ENCODE assay signal across 12 cellular contexts in the genomic region with DNA sequence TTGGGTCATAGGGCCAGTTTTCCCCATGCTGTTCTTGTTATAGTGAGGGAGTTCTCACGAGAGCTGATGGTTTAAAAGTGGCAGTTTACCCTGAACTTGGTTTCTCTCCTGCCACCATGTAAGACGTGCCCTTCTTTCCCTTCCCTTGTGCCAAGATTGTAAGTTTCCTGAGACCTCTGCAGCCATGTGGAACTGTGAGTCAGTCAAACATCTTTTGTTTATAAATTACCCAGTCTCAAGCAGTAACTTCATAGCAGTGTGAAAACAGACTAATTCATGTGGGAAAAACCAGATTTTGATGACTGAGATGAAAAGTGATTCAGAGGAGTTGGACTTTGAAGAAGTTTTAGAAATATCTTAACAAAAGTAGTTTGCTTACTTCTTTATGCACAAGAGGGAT.
DNase-seq lines count a peak whose midpoint lies in the region; TF ChIP-seq lines count a peak whose summit lies in the region.
"Had no signal": no experiment of that assay in that cellular context is flagged by ENCODE, and none has a peak within 500 bp of the region (broad histone marks: within the 10 kb centered on the region; RNA-seq: fewer than 3 reads in every experiment).

No MANE protein-coding gene starts in this region.

- H3K9me3 ChIP-seq in sigmoid colon, result no peaks in the 10 kb centered on the region
- no peaks in the 10 kb centered on the region for H3K9me3 ChIP-seq in adrenal gland (replicated peaks in 1 of 3)
- H3K9me3 ChIP-seq: right lobe of liver had no signal

- H3K4me1 ChIP-seq in sigmoid colon, result peaks cover 8 to 79% (median 71%) of the 10 kb centered on the region in 4 donors
- H3K4me1 ChIP-seq in adrenal gland (replicated peaks in 1 of 2), result peaks cover 33 to 45% of the 10 kb centered on the region in 2 donors

- WGBS in sigmoid colon, 2 donors, result 88 to 89% methylated on average over 2 of the region's 2 CpGs
- WGBS in adrenal gland, 4 donors, result 90 to 100% (median 93%) methylated on average over 2 of the region's 2 CpGs

- TF ChIP-seq EP300 in sigmoid colon (IDR thresholded peaks at IDR 0.05), result no peak

- DNase-seq in EL (peak; percentile 34), amniotic epithelial cell (ENCODE audit: low read depth) (peak; percentile 57), fibroblast of peridontal ligament (ENCODE audit: extremely low read depth) (peak; percentile 66), sigmoid colon (no peak), adrenal gland (no peak), NCI-H1048 (lab: John Stamatoyannopoulos, UW) (no peak), GM13977 (ENCODE audit: low spot score) (no peak), NCI-H446 treated with DMSO at 0.1 percent for 48 hours (lab: John Stamatoyannopoulos, UW) (no peak)
- DNase-seq: NCI-H1105, NCI-H69, right lobe of liver had no signal

- no peaks in the 10 kb centered on the region for H3K27me3 ChIP-seq in sigmoid colon
- no peaks in the 10 kb centered on the region for H3K27me3 ChIP-seq in adrenal gland
- H3K27me3 ChIP-seq: right lobe of liver had no signal

- H3K27ac ChIP-seq in sigmoid colon, result peak overlapping the region; percentile 80 to 96 (median 91)
- H3K27ac ChIP-seq in adrenal gland, result peak overlapping the region in 2 of 5 donors; percentile 93 to 97
- H3K27ac ChIP-seq: C4-2B had no signal

- in situ Hi-C loops in GM13977 (cut with MboI; ENCODE audit: low pct_unique_long_range_greater_than_20kb, low sequenced_read_pairs, unreplicated experiment), result no loop called here

- no peak for TF ChIP-seq POLR2A in sigmoid colon (IDR thresholded peaks at IDR 0.05)
- TF ChIP-seq POLR2A in adrenal gland (IDR thresholded peaks at IDR 0.05), result no peak

- no peaks in the 10 kb centered on the region for H3K36me3 ChIP-seq in sigmoid colon
- no peaks in the 10 kb centered on the region for H3K36me3 ChIP-seq in adrenal gland (replicated peaks in 1 of 2)
- H3K36me3 ChIP-seq: right lobe of liver had no signal

- TF ChIP-seq CTCF in sigmoid colon (IDR thresholded peaks at IDR 0.05) (no peak), adrenal gland (IDR thresholded peaks at IDR 0.05) (no peak), GM13977 (IDR thresholded peaks at IDR 0.05; ENCODE audit: extremely low read depth, insufficient read depth, missing control alignments) (no peak)

- H3K4me3 ChIP-seq in sigmoid colon, result no peak overlapping the region
- no peak overlapping the region for H3K4me3 ChIP-seq in adrenal gland
- H3K4me3 ChIP-seq: right lobe of liver had no signal

- intact Hi-C loops in sigmoid colon (cut with DNase I) (no loop called here), adrenal gland (cut with DNase I) (no loop called here)

Comparison
In these comparisons a context has a peak if more than half of its experiments do, and no peak if none do; other contexts are left out.
1. DNase-seq: peak in EL (single experiment), amniotic epithelial cell (single experiment) and fibroblast of peridontal ligament (single experiment); none in sigmoid colon (single experiment), adrenal gland (0 of 7), NCI-H1048 (single experiment), GM13977 (single experiment) and NCI-H446 treated with DMSO at 0.1 percent for 48 hours (single experiment).